ENCODE assay signal across 1 cellular context in the genomic region with DNA sequence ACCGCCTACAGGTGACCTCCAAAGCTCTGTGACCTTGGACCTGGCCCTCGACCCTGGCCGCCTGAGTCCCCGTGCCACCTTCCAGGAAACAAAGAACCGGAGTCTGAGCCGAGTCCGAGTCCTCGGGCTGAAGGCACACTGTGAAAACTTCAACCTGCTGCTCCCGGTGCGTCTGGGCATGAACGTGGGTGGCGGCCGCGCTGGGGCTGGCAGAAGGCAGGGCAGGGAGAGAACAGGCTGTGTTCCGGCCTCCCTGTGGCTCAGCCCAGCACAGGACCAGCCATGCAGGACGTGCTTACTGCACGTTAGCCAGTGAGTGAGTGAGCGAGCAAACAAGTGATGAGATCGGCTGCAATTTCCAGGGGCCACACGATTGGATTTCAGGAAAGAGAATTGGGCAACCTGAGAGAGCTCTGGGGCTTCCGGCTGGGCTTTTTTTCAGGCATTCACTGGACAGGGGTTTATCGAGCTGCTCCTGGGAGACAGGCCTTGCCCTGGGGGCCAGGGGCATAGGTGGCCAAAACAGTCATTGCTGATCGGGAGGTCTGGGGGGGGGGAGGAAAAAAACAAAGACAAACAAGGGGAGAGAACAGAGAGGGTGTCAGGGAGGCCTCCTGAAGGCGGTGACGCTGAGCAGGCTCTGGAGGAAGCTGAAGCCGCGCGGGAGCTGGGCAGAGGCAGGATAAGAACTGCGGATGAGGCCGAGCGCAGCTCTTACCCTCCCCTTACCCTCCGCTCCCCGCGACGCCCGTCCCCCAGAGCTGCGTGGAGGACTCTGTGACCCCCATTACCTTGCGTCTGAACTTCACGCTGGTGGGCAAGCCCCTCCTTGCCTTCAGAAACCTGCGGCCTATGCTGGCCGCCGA.
TF ChIP-seq lines count a peak whose summit lies in the region.

No MANE protein-coding gene starts in this region.

TF ChIP-seq in HepG2, 621 proteins besides CTCF, POLR2A, EP300 and RAD21 (continued from another document and continues in another):
- TF ChIP-seq ZFP82 (CRISPR knock-in tag; IDR thresholded peaks at IDR 0.05; ENCODE audit: borderline replicate concordance): peak; percentile 83; the same call in 1 of the 2 replicates
- no peak for TF ChIP-seq ZNF567 (CRISPR knock-in tag; IDR thresholded peaks at IDR 0.05; ENCODE audit: borderline replicate concordance)
- no peak for TF ChIP-seq HOXA9 (CRISPR knock-in tag; IDR thresholded peaks at IDR 0.05; ENCODE audit: borderline replicate concordance)
- no peak for TF ChIP-seq ZNF672 (CRISPR knock-in tag; IDR thresholded peaks at IDR 0.05)
- peak; percentile 80; the same call in 1 of the 2 replicates for TF ChIP-seq ZNF441 (CRISPR knock-in tag; IDR thresholded peaks at IDR 0.05; ENCODE audit: borderline replicate concordance)
- TF ChIP-seq ZIK1 (CRISPR knock-in tag; IDR thresholded peaks at IDR 0.05; ENCODE audit: borderline replicate concordance, low read depth): peak; percentile 37; the same call in 1 of the 2 replicates
- TF ChIP-seq ZNF616 (CRISPR knock-in tag; IDR thresholded peaks at IDR 0.05; ENCODE audit: low read depth): no peak
- TF ChIP-seq ZNF510 (CRISPR knock-in tag; IDR thresholded peaks at IDR 0.05; ENCODE audit: low read depth): no peak
- TF ChIP-seq U2AF1 (optimal IDR thresholded peaks at IDR 0.05; ENCODE audit: low read depth, low read length): no peak
- TF ChIP-seq DNMT3B (CRISPR knock-in tag; conservative IDR thresholded peaks at IDR 0.05): no peak
- no peak for TF ChIP-seq ZMAT5 (CRISPR knock-in tag; IDR thresholded peaks at IDR 0.05; ENCODE audit: borderline replicate concordance, low read depth)
- no peak for TF ChIP-seq ZSCAN5A (CRISPR knock-in tag; IDR thresholded peaks at IDR 0.05; ENCODE audit: borderline replicate concordance)
- no peak for TF ChIP-seq HNF1A (IDR thresholded peaks at IDR 0.05; ENCODE audit: low read depth)
- no peak for TF ChIP-seq HNF1A (CRISPR knock-in tag; IDR thresholded peaks at IDR 0.05; ENCODE audit: borderline replicate concordance)
- no peak for TF ChIP-seq HMG20B (CRISPR knock-in tag; conservative IDR thresholded peaks at IDR 0.05)
- no peak for TF ChIP-seq ZNF329 (CRISPR knock-in tag; IDR thresholded peaks at IDR 0.05; ENCODE audit: low read depth)
- no peak for TF ChIP-seq GRHL1 (CRISPR knock-in tag; conservative IDR thresholded peaks at IDR 0.05)
- no peak for TF ChIP-seq NFIB (CRISPR knock-in tag; IDR thresholded peaks at IDR 0.05; ENCODE audit: borderline replicate concordance)
- no peak for TF ChIP-seq NFE2L2 (IDR thresholded peaks at IDR 0.05; ENCODE audit: low read length)
- TF ChIP-seq, protein P1, sequence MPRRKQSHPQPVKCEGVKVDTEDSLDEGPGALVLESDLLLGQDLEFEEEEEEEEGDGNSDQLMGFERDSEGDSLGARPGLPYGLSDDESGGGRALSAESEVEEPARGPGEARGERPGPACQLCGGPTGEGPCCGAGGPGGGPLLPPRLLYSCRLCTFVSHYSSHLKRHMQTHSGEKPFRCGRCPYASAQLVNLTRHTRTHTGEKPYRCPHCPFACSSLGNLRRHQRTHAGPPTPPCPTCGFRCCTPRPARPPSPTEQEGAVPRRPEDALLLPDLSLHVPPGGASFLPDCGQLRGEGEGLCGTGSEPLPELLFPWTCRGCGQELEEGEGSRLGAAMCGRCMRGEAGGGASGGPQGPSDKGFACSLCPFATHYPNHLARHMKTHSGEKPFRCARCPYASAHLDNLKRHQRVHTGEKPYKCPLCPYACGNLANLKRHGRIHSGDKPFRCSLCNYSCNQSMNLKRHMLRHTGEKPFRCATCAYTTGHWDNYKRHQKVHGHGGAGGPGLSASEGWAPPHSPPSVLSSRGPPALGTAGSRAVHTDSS (CRISPR knock-in tag; conservative IDR thresholded peaks at IDR 0.05): no peak
- TF ChIP-seq MTF1 (CRISPR knock-in tag; IDR thresholded peaks at IDR 0.05): no peak
- no peak for TF ChIP-seq GZF1 (CRISPR knock-in tag; IDR thresholded peaks at IDR 0.05)
- peak; percentile 53; the same call in 1 of the 2 replicates for TF ChIP-seq TARDBP (CRISPR knock-in tag; IDR thresholded peaks at IDR 0.05)
- no peak for TF ChIP-seq CBX1 (IDR thresholded peaks at IDR 0.05; ENCODE audit: low read depth)
- no peak for TF ChIP-seq KDM4B (CRISPR knock-in tag; IDR thresholded peaks at IDR 0.05)
- TF ChIP-seq RCOR2 (CRISPR knock-in tag; IDR thresholded peaks at IDR 0.05): 0 out of 2 replicates have a peak, but pooled peaks have one; percentile 3
- TF ChIP-seq, protein P2, sequence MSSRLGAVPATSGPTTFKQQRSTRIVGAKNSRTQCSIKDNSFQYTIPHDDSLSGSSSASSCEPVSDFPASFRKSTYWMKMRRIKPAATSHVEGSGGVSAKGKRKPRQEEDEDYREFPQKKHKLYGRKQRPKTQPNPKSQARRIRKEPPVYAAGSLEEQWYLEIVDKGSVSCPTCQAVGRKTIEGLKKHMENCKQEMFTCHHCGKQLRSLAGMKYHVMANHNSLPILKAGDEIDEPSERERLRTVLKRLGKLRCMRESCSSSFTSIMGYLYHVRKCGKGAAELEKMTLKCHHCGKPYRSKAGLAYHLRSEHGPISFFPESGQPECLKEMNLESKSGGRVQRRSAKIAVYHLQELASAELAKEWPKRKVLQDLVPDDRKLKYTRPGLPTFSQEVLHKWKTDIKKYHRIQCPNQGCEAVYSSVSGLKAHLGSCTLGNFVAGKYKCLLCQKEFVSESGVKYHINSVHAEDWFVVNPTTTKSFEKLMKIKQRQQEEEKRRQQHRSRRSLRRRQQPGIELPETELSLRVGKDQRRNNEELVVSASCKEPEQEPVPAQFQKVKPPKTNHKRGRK (CRISPR knock-in tag; IDR thresholded peaks at IDR 0.05): no peak
- TF ChIP-seq, protein P3, sequence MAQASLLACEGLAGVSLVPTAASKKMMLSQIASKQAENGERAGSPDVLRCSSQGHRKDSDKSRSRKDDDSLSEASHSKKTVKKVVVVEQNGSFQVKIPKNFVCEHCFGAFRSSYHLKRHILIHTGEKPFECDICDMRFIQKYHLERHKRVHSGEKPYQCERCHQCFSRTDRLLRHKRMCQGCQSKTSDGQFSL (CRISPR knock-in tag; IDR thresholded peaks at IDR 0.05): no peak
- TF ChIP-seq MLLT10 (CRISPR knock-in tag; IDR thresholded peaks at IDR 0.05): no peak
- no peak for TF ChIP-seq ONECUT2 (CRISPR knock-in tag; IDR thresholded peaks at IDR 0.05)
- no peak for TF ChIP-seq FOSL2 (CRISPR knock-in tag; IDR thresholded peaks at IDR 0.05)
- TF ChIP-seq ZSCAN22 (CRISPR knock-in tag; IDR thresholded peaks at IDR 0.05): no peak
- no peak for TF ChIP-seq FOXJ3 (CRISPR knock-in tag; IDR thresholded peaks at IDR 0.05; ENCODE audit: borderline replicate concordance)
- no peak for TF ChIP-seq ZFP41 (CRISPR knock-in tag; IDR thresholded peaks at IDR 0.05; ENCODE audit: borderline replicate concordance)
- no peak for TF ChIP-seq CENPT (CRISPR knock-in tag; IDR thresholded peaks at IDR 0.05; ENCODE audit: low read depth)
- TF ChIP-seq TSC22D2 (CRISPR knock-in tag; IDR thresholded peaks at IDR 0.05; ENCODE audit: borderline replicate concordance): no peak
- peak; percentile 62; the same call in 1 of the 2 replicates for TF ChIP-seq SMAD1 (CRISPR knock-in tag; IDR thresholded peaks at IDR 0.05; ENCODE audit: borderline replicate concordance, low read depth)
- TF ChIP-seq ZKSCAN1 (IDR thresholded peaks at IDR 0.05; ENCODE audit: low read length): no peak
- TF ChIP-seq HOMEZ (CRISPR knock-in tag; IDR thresholded peaks at IDR 0.05; ENCODE audit: low read depth): no peak
- TF ChIP-seq, protein P4, sequence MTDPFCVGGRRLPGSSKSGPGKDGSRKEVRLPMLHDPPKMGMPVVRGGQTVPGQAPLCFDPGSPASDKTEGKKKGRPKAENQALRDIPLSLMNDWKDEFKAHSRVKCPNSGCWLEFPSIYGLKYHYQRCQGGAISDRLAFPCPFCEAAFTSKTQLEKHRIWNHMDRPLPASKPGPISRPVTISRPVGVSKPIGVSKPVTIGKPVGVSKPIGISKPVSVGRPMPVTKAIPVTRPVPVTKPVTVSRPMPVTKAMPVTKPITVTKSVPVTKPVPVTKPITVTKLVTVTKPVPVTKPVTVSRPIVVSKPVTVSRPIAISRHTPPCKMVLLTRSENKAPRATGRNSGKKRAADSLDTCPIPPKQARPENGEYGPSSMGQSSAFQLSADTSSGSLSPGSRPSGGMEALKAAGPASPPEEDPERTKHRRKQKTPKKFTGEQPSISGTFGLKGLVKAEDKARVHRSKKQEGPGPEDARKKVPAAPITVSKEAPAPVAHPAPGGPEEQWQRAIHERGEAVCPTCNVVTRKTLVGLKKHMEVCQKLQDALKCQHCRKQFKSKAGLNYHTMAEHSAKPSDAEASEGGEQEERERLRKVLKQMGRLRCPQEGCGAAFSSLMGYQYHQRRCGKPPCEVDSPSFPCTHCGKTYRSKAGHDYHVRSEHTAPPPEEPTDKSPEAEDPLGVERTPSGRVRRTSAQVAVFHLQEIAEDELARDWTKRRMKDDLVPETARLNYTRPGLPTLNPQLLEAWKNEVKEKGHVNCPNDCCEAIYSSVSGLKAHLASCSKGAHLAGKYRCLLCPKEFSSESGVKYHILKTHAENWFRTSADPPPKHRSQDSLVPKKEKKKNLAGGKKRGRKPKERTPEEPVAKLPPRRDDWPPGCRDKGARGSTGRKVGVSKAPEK (CRISPR knock-in tag; IDR thresholded peaks at IDR 0.05; ENCODE audit: borderline replicate concordance): no peak
- TF ChIP-seq KLF13 (CRISPR knock-in tag; IDR thresholded peaks at IDR 0.05): no peak
- TF ChIP-seq PCBP2 (optimal IDR thresholded peaks at IDR 0.05; ENCODE audit: low read depth, low read length, poor library complexity, severe bottlenecking): no peak
- peak; percentile 46; the same call in 1 of the 2 replicates for TF ChIP-seq SOX5 (CRISPR knock-in tag; IDR thresholded peaks at IDR 0.05; ENCODE audit: borderline replicate concordance)
- TF ChIP-seq ZNF138 (CRISPR knock-in tag; IDR thresholded peaks at IDR 0.05; ENCODE audit: low read depth): no peak
